Comparison of ENCODE assay signal across 1 cellular context in the genomic region with DNA sequence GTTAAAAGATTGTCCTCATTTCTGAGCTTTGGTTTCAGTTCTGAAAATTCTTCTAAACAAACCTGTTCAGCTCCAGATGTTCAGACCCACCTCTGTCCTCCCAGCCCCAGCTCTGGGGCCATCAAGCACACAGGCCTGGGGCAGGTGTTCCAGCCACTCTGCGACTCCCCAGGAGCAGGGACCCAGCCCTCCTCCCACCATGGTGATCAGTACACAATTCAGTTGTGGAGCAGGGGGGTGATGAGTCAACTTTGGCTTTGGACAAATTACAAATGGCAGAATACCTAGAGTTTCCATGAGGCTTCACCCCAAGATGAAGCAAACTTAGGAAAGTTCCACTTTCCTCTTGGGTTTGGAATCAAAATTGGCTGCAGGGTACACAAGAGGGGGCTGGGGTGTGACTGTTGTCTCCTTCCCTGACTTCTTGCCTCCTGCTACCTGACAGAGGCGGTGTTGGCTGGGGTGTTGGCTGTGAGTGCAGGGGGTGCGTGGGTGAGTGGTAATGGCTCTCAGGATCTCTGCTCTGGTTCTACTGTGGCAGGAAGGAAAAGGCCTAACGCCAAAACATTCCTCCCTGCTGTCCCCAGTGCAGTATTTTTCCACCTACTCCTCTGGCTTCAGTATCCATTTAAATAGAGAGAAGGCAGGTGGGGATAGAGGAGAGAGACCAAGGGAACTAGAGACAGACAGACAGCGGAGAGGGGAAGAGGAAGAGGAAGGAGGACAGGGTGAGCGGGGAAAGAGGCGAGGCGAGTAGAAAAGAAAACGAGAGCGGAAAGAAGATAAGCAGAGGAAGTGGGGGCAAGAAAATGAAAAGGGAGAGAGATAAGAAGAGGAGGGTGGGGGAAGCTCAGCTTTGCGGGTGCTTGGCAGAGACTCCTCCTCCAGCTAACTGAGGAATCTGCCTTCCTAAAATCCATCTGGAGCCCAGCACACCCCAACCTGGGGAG.
TF ChIP-seq lines count a peak whose summit lies in the region.

No MANE protein-coding gene starts in this region.

TF ChIP-seq in K562, 482 proteins besides CTCF, POLR2A, EP300 and RAD21 (continued from another document and continues in another):
- TF ChIP-seq, protein P1, sequence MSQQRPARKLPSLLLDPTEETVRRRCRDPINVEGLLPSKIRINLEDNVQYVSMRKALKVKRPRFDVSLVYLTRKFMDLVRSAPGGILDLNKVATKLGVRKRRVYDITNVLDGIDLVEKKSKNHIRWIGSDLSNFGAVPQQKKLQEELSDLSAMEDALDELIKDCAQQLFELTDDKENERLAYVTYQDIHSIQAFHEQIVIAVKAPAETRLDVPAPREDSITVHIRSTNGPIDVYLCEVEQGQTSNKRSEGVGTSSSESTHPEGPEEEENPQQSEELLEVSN (IDR thresholded peaks at IDR 0.05; ENCODE audit: borderline replicate concordance in 1 of 2, extremely low read depth in 1 of 2, insufficient read depth in 1 of 2, insufficient read length in 1 of 2, low read depth in 1 of 2, low read length in 1 of 2, poor library complexity in 1 of 2, severe bottlenecking in 1 of 2), result peak in 1 of 2 experiments; percentile 31
- TF ChIP-seq PHB2 (IDR thresholded peaks at IDR 0.05; ENCODE audit: low read depth) (peak; percentile 57; the same call in 1 of the 2 replicates), ZFP1 (CRISPR knock-in tag; IDR thresholded peaks at IDR 0.05) (no peak), RERE (CRISPR knock-in tag; IDR thresholded peaks at IDR 0.05; ENCODE audit: borderline replicate concordance) (0 out of 2 replicates have a peak, but pooled peaks have one; percentile 34), TOE1 (IDR thresholded peaks at IDR 0.05; ENCODE audit: borderline replicate concordance) (peak; percentile 80), TOE1 (CRISPR knock-in tag; IDR thresholded peaks at IDR 0.05; ENCODE audit: borderline replicate concordance, low read depth) (no peak), HBP1 (CRISPR knock-in tag; IDR thresholded peaks at IDR 0.05) (peak; percentile 53; the same call in 1 of the 2 replicates), SETDB1 (IDR thresholded peaks at IDR 0.05; ENCODE audit: low read length) (no peak), L3MBTL2 (IDR thresholded peaks at IDR 0.05) (peak; percentile 32; the same call in 1 of the 2 replicates), MAZ (CRISPR knock-in tag; conservative IDR thresholded peaks at IDR 0.05 in 1 of 2, IDR thresholded peaks at IDR 0.05 in 1 of 2) (peak; percentile 81 to 84), YY1 (IDR thresholded peaks at IDR 0.05; ENCODE audit: borderline replicate concordance in 1 of 3, control insufficient read depth in 1 of 3, extremely low read depth in 1 of 3, insufficient read depth in 3 of 3, insufficient read length in 1 of 3, insufficient replicate concordance in 2 of 3, low read depth in 1 of 3, low read length in 2 of 3) (peak in 1 of 3 experiments; percentile 7), ATF7 (IDR thresholded peaks at IDR 0.05) (0 out of 2 replicates have a peak, but pooled peaks have one; percentile 24), GTF2B (IDR thresholded peaks at IDR 0.05; ENCODE audit: extremely low read depth, insufficient read length) (no peak), OTX1 (CRISPR knock-in tag; IDR thresholded peaks at IDR 0.05) (peak; percentile 96), TRIM28 (IDR thresholded peaks at IDR 0.05) (peak; percentile 89), ZBTB8A (IDR thresholded peaks at IDR 0.05; ENCODE audit: partially characterized antibody) (no peak), HNRNPH1 (optimal IDR thresholded peaks at IDR 0.05; ENCODE audit: low read depth, low read length) (no peak), MCM2 (IDR thresholded peaks at IDR 0.05; ENCODE audit: low read depth) (no peak), ATF3 (IDR thresholded peaks at IDR 0.05) (peak; percentile 71), ATF3 (CRISPR knock-in tag; conservative IDR thresholded peaks at IDR 0.05) (no peak), RFX1 (IDR thresholded peaks at IDR 0.05) (no peak), ZNF740 (CRISPR knock-in tag; IDR thresholded peaks at IDR 0.05) (no peak), ZNF740 (tag; IDR thresholded peaks at IDR 0.05) (0 out of 4 replicates have a peak, but pooled peaks of 1 of the 2 experiments have one; percentile 42), ZFPM2 (CRISPR knock-in tag; IDR thresholded peaks at IDR 0.05) (no peak), ZNF24 (IDR thresholded peaks at IDR 0.05) (0 out of 2 replicates have a peak, but pooled peaks have one; percentile 20), MYC (IDR thresholded peaks at IDR 0.05; ENCODE audit: low read depth, low read length) (peak; percentile 54; the same call in 1 of the 2 replicates), MYC (CRISPR knock-in tag; IDR thresholded peaks at IDR 0.05; ENCODE audit: borderline replicate concordance, low read depth) (peak; percentile 83), NBN (IDR thresholded peaks at IDR 0.05; ENCODE audit: low read depth) (peak; percentile 99), E2F1 (CRISPR knock-in tag; IDR thresholded peaks at IDR 0.05) (no peak)
- TF ChIP-seq, protein P2, sequence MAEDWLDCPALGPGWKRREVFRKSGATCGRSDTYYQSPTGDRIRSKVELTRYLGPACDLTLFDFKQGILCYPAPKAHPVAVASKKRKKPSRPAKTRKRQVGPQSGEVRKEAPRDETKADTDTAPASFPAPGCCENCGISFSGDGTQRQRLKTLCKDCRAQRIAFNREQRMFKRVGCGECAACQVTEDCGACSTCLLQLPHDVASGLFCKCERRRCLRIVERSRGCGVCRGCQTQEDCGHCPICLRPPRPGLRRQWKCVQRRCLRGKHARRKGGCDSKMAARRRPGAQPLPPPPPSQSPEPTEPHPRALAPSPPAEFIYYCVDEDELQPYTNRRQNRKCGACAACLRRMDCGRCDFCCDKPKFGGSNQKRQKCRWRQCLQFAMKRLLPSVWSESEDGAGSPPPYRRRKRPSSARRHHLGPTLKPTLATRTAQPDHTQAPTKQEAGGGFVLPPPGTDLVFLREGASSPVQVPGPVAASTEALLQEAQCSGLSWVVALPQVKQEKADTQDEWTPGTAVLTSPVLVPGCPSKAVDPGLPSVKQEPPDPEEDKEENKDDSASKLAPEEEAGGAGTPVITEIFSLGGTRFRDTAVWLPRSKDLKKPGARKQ (CRISPR knock-in tag; IDR thresholded peaks at IDR 0.05), result no peak
- TF ChIP-seq, protein P3, sequence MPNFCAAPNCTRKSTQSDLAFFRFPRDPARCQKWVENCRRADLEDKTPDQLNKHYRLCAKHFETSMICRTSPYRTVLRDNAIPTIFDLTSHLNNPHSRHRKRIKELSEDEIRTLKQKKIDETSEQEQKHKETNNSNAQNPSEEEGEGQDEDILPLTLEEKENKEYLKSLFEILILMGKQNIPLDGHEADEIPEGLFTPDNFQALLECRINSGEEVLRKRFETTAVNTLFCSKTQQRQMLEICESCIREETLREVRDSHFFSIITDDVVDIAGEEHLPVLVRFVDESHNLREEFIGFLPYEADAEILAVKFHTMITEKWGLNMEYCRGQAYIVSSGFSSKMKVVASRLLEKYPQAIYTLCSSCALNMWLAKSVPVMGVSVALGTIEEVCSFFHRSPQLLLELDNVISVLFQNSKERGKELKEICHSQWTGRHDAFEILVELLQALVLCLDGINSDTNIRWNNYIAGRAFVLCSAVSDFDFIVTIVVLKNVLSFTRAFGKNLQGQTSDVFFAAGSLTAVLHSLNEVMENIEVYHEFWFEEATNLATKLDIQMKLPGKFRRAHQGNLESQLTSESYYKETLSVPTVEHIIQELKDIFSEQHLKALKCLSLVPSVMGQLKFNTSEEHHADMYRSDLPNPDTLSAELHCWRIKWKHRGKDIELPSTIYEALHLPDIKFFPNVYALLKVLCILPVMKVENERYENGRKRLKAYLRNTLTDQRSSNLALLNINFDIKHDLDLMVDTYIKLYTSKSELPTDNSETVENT (CRISPR knock-in tag; IDR thresholded peaks at IDR 0.05), result no peak
- TF ChIP-seq, protein P4, sequence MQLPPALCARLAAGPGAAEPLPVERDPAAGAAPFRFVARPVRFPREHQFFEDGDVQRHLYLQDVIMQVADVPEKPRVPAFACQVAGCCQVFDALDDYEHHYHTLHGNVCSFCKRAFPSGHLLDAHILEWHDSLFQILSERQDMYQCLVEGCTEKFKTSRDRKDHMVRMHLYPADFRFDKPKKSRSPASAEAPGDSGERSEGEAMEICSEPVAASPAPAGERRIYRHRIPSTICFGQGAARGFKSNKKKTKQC (CRISPR knock-in tag; IDR thresholded peaks at IDR 0.05), result no peak; the same call in 1 of the 2 replicates
- TF ChIP-seq, protein P5, sequence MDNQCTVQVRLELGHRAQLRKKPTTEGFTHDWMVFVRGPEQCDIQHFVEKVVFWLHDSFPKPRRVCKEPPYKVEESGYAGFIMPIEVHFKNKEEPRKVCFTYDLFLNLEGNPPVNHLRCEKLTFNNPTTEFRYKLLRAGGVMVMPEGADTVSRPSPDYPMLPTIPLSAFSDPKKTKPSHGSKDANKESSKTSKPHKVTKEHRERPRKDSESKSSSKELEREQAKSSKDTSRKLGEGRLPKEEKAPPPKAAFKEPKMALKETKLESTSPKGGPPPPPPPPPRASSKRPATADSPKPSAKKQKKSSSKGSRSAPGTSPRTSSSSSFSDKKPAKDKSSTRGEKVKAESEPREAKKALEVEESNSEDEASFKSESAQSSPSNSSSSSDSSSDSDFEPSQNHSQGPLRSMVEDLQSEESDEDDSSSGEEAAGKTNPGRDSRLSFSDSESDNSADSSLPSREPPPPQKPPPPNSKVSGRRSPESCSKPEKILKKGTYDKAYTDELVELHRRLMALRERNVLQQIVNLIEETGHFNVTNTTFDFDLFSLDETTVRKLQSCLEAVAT (IDR thresholded peaks at IDR 0.05), result peak; percentile 91 to 94
